ENCODE assay signal across 16 cellular contexts in the genomic region with DNA sequence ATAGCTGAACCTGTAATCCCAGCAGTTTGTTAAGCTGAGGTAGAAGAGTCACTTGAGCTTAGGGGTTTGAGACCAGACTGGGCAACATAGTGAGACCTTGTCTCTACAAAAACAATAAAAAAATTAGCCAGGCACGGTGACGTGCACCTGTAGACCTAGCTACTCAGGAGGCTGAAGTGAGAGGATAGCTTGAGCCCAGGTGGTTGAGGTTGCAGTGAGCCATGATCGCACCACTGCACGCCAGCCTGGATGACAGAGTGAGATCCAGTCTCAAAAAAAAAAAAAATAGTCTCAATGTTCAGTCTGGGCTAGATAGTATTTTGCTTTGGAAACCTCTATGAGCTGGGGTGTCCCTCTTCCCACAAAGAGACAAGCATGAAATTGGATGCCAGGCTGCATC.
DNase-seq lines count a peak whose midpoint lies in the region; ATAC-seq and TF ChIP-seq lines count a peak whose summit lies in the region.
"Had no signal": no experiment of that assay in that cellular context is flagged by ENCODE, and none has a peak within 500 bp of the region (broad histone marks: within the 10 kb centered on the region; RNA-seq: fewer than 3 reads in every experiment).

No MANE protein-coding gene starts in this region.

- no peaks in the 10 kb centered on the region for H3K4me1 ChIP-seq in tibial artery
- H3K4me1 ChIP-seq: left ventricle myocardium inferior had no signal

- no peak for TF ChIP-seq CTCF in tibial artery (IDR thresholded peaks at IDR 0.05)

- H3K36me3 ChIP-seq in tibial artery: no peaks in the 10 kb centered on the region
- H3K36me3 ChIP-seq: left ventricle myocardium inferior had no signal

- H3K4me3 ChIP-seq in tibial artery: no peak overlapping the region
- H3K4me3 ChIP-seq: left ventricle myocardium inferior had no signal

- in situ Hi-C loops in KBM-7 (cut with MboI; ENCODE audit: low pct_unique_long_range_greater_than_20kb, low sequenced_read_pairs): no loop called here

- intact Hi-C loops in tibial artery (cut with DNase I; ENCODE audit: low total_unique reads): no loop called here

- DNase-seq in KBM-7 (no peak), tibial artery (no peak), NCI-H2029 treated with DMSO at 0.1 percent for 48 hours (lab: John Stamatoyannopoulos, UW) (no peak)
- DNase-seq: activated CD4-positive, alpha-beta memory T cell treated with anti-CD3 and anti-CD28 coated beads for 36 hours; aorta; left ventricle myocardium inferior; naive thymus-derived CD4-positive, alpha-beta T cell; NCI-H146; NCI-H82; SIG-M5 had no signal

- H3K27ac ChIP-seq in tibial artery: no peak overlapping the region
- H3K27ac ChIP-seq: KMS-11, left ventricle myocardium inferior had no signal

- ATAC-seq in GM18511 (IDR thresholded peaks at IDR 0.05; ENCODE audit: unreplicated experiment) (peak; percentile 38), GM21423 (IDR thresholded peaks at IDR 0.05; ENCODE audit: unreplicated experiment) (peak; percentile 17), HG02884 (IDR thresholded peaks at IDR 0.05; ENCODE audit: unreplicated experiment) (peak; percentile 18), HG03571 (IDR thresholded peaks at IDR 0.05; ENCODE audit: unreplicated experiment) (peak; percentile 31), HG03025 (IDR thresholded peaks at IDR 0.05; ENCODE audit: low FRiP score, unreplicated experiment) (no peak)

- H3K27me3 ChIP-seq in tibial artery: no peaks in the 10 kb centered on the region

- H3K9me3 ChIP-seq in tibial artery: no peaks in the 10 kb centered on the region
- H3K9me3 ChIP-seq: left ventricle myocardium inferior had no signal
